Comparison of ENCODE assay signal across 17 cellular contexts in genomic region chr13:41453620-41454019, GRCh38.
"Had no signal": no experiment of that assay in that cellular context is flagged by ENCODE, and none has a peak within 500 bp of the region (broad histone marks: within the 10 kb centered on the region; RNA-seq: fewer than 3 reads in every experiment).

No MANE protein-coding gene starts in this region.

- H3K36me3 Mint-ChIP-seq: naive B cell had no signal

- H3K9me3 Mint-ChIP-seq: effector memory CD8-positive, alpha-beta T cell had no signal

- ATAC-seq: effector memory CD8-positive, alpha-beta T cell; foreskin keratinocyte; psoas muscle; sciatic nerve had no signal

- H3K4me3 Mint-ChIP-seq: effector memory CD8-positive, alpha-beta T cell; naive B cell; nephron had no signal

- H3K27ac Mint-ChIP-seq: nephron had no signal

- H3K9me3 ChIP-seq: psoas muscle had no signal

- H3K4me2 ChIP-seq: hepatocyte had no signal

- FAIRE-seq: endothelial cell of umbilical vein, urothelium cell line had no signal

- H3K27me3 Mint-ChIP-seq: effector memory CD8-positive, alpha-beta T cell had no signal

- H3K4me1 Mint-ChIP-seq: nephron had no signal

- H3K4me1 ChIP-seq: foreskin keratinocyte had no signal

- DNase-seq: effector memory CD8-positive, alpha-beta T cell; erythroblast; foreskin keratinocyte; head of caudate nucleus; mesendoderm; naive B cell; psoas muscle; retina; stimulated activated CD4-positive, alpha-beta T cell treated with anti-CD3 and anti-CD28 coated beads, Interleukin-2, amount 100 ng/mL, for 24 hours; stimulated activated CD4-positive, alpha-beta T cell treated with anti-CD3 and anti-CD28 coated beads, Interleukin-4, amount 100 ng/mL, for 4 hours; stimulated activated naive CD4-positive, alpha-beta T cell; trophoblast cell had no signal

- H3K4me3 ChIP-seq: hepatocyte, psoas muscle had no signal

- H3K27ac ChIP-seq: foreskin keratinocyte, hepatocyte, psoas muscle had no signal

- H2AFZ ChIP-seq: hepatocyte had no signal
